In the genomic region with DNA sequence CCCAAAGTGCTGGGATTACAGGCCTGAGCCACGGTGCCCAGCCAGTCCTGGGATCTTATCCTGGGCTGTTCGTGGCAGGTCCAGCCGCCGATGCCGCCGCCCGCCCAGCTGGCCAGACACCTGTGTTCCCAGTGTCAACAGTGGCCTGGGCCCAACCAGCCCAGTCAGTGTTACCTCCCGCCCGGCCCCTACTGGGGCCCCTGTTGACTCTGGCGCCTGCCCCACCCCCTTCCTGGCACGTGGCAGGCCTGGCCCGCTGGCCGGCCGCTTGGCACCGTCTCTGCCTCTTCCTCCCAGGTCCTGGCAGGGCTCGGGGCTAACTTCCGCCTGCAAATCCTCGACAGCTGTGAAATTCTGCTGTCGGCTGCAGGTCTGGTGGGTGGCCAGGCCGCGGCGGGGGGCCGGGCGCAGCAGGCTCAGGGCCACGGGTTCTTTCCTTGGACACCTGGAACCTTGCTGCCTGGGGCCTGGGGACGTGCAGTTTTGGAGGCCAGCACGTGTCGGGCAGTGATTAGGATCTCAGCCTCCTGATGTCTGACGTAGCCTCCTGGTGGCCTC, we compare ENCODE assay signal across 8 cellular contexts. TPM values are rescaled to one million over a fixed set of nuclear protein-coding genes. Genes with fewer than 3 reads are reported as not detected.
A peak's percentile ranks its signal among the peaks of the same experiment; 100 is the strongest.
DNase-seq lines count a peak whose midpoint lies in the region; ATAC-seq and TF ChIP-seq lines count a peak whose summit lies in the region.

No MANE protein-coding gene starts in this region.

- H3K4me3 ChIP-seq in AG04450 (ENCODE audit: low read depth, low read length), result no peak overlapping the region
- peak overlapping the region in 3 of 4 donors; percentile 1 to 17 (median 9) for H3K4me3 ChIP-seq in esophagus muscularis mucosa

- H3K27ac Mint-ChIP-seq in glutamatergic neuron (ENCODE audit: unreplicated experiment), result no peak overlapping the region

- peaks cover 8% of the 10 kb centered on the region for H3K9me3 Mint-ChIP-seq in glutamatergic neuron (ENCODE audit: unreplicated experiment)

- H3K27me3 ChIP-seq in AG04450 (ENCODE audit: control insufficient read depth, insufficient read depth, low read length), result no peaks in the 10 kb centered on the region
- H3K27me3 ChIP-seq in esophagus muscularis mucosa, result no peaks in the 10 kb centered on the region

- TF ChIP-seq CTCF in AG04450 (IDR thresholded peaks at IDR 0.05; ENCODE audit: low read depth, low read length), result no peak
- TF ChIP-seq CTCF in esophagus muscularis mucosa (IDR thresholded peaks at IDR 0.05), result no peak
- no peak for TF ChIP-seq CTCF in glutamatergic neuron (IDR thresholded peaks at IDR 0.05; ENCODE audit: partially characterized antibody, unreplicated experiment)

- H3K27me3 Mint-ChIP-seq in glutamatergic neuron (ENCODE audit: unreplicated experiment), result peaks cover 14% of the 10 kb centered on the region

- peaks cover 0 to 20% (median 3%) of the 10 kb centered on the region in 4 donors for H3K36me3 ChIP-seq in esophagus muscularis mucosa

- no peak for ATAC-seq in HG03025 (IDR thresholded peaks at IDR 0.05; ENCODE audit: low FRiP score, unreplicated experiment)
- no peak for ATAC-seq in GM19467 (IDR thresholded peaks at IDR 0.05; ENCODE audit: unreplicated experiment)

- under 1% methylated on average over 15 of the region's 29 CpGs for WGBS in esophagus muscularis mucosa

- TF ChIP-seq POLR2A in esophagus muscularis mucosa (IDR thresholded peaks at IDR 0.05; ENCODE audit: low read depth), result no peak

- H3K27ac ChIP-seq in AG04450 (ENCODE audit: low read depth, low read length), result peak overlapping the region; percentile 52
- H3K27ac ChIP-seq in esophagus muscularis mucosa (replicated peaks in 1 of 4), result peak overlapping the region; percentile 50 to 80 (median 77)

- H3K4me1 ChIP-seq in esophagus muscularis mucosa, result peaks cover 31 to 43% (median 40%) of the 10 kb centered on the region in 4 donors

- peaks cover 6% of the 10 kb centered on the region for H3K36me3 Mint-ChIP-seq in glutamatergic neuron (ENCODE audit: unreplicated experiment)

- POLR2A ChIA-PET in AG04450 (lab: Yijun Ruan, JAX), result no interaction called here

- H3K4me1 Mint-ChIP-seq in glutamatergic neuron (ENCODE audit: low read depth, unreplicated experiment), result peaks cover 14% of the 10 kb centered on the region

- TF ChIP-seq EP300 in esophagus muscularis mucosa (IDR thresholded peaks at IDR 0.05), result no peak

- H3K4me3 Mint-ChIP-seq in glutamatergic neuron (ENCODE audit: unreplicated experiment), result no peak overlapping the region

- DNase-seq in AG04450 (ENCODE audit: low read depth, low spot score) (no peak), NCI-H446 treated with DMSO at 0.1 percent for 48 hours (lab: John Stamatoyannopoulos, UW) (peak; percentile 83), esophagus muscularis mucosa (ENCODE audit: extremely low spot score) (peak; percentile 97), myocyte (ENCODE audit: low read depth) (peak; percentile 73), NCI-H1436 treated with DMSO at 0.1 percent for 48 hours (lab: John Stamatoyannopoulos, UW) (no peak), glutamatergic neuron (no peak)

- intact Hi-C loops in esophagus muscularis mucosa (cut with DNase I), result no loop called here

- CTCF ChIA-PET in AG04450 (lab: Charles Lee), result interaction anchor here (0.6 kb wide), 1 partner anchor 49 kb away, joined by 3 read pairs; no protein-coding TSS in a partner anchor

- peaks cover 7% of the 10 kb centered on the region; the same call in 1 of the 2 replicates for H3K9me3 ChIP-seq in AG04450 (ENCODE audit: control insufficient read depth, insufficient read depth, low read length)
- no peaks in the 10 kb centered on the region for H3K9me3 ChIP-seq in esophagus muscularis mucosa

RNA-seq across cellular contexts. Expression of a gene that starts 9.1 kb away (rescaled TPM):
- 7.6 and 12.2 TPM in 2 replicates for polyA plus RNA-seq in AG04450 (2011; rRNA removed)
- polyA minus RNA-seq in AG04450 (2011; rRNA and poly(A)+ RNA removed), result 29.7 and 32.4 TPM in 2 replicates
- total RNA-seq in esophagus muscularis mucosa (1 to 10 TPM; 2.9 to 8.4 (median 5.0) TPM), myocyte (3.2 and 3.5 TPM in 2 replicates), glutamatergic neuron (ENCODE audit: unreplicated experiment) (148 TPM)
- polyA plus RNA-seq in myocyte (2012), result 5.9 TPM

RNA-seq across cellular contexts. Expression of a gene that starts 17.8 kb away (rescaled TPM):
- polyA plus RNA-seq in AG04450 (2011; rRNA removed), result not detected in 2 replicates
- not detected in 2 replicates for polyA minus RNA-seq in AG04450 (2011; rRNA and poly(A)+ RNA removed)
- total RNA-seq in esophagus muscularis mucosa (not detected), myocyte (not detected in 2 replicates), glutamatergic neuron (ENCODE audit: unreplicated experiment) (not detected)
- polyA plus RNA-seq in myocyte (2012), result not detected

RNA-seq across cellular contexts. Expression of a gene that starts 21.9 kb away (rescaled TPM):
- 24.0 and 30.9 TPM in 2 replicates for polyA plus RNA-seq in AG04450 (2011; rRNA removed)
- 16.4 and 20.4 TPM in 2 replicates for polyA minus RNA-seq in AG04450 (2011; rRNA and poly(A)+ RNA removed)
- total RNA-seq in esophagus muscularis mucosa, result 10 to 100 TPM; 32.0 to 52.5 (median 40.0) TPM
- 51.8 and 53.6 TPM in 2 replicates for total RNA-seq in myocyte
- 55.9 TPM for polyA plus RNA-seq in myocyte (2012)
- total RNA-seq in glutamatergic neuron (ENCODE audit: unreplicated experiment), result 61.9 TPM

RNA-seq across cellular contexts. Expression of a gene that starts 41.7 kb away (rescaled TPM):
- not detected in 2 replicates for polyA plus RNA-seq in AG04450 (2011; rRNA removed)
- under 0.01 TPM in 1 of 2 replicates, not detected in the other for polyA minus RNA-seq in AG04450 (2011; rRNA and poly(A)+ RNA removed)
- not detected for total RNA-seq in esophagus muscularis mucosa
- not detected in 2 replicates for total RNA-seq in myocyte
- polyA plus RNA-seq in myocyte (2012), result not detected
- not detected for total RNA-seq in glutamatergic neuron (ENCODE audit: unreplicated experiment)

RNA-seq across cellular contexts. Expression of a gene that starts 42.0 kb away (rescaled TPM):
- polyA plus RNA-seq in AG04450 (2011; rRNA removed), result 22.7 and 31.7 TPM in 2 replicates
- 22.3 and 29.1 TPM in 2 replicates for polyA minus RNA-seq in AG04450 (2011; rRNA and poly(A)+ RNA removed)
- 10 to 100 TPM; 26.3 to 50.9 (median 37.2) TPM for total RNA-seq in esophagus muscularis mucosa
- total RNA-seq in myocyte, result 27.7 and 31.2 TPM in 2 replicates
- 32.8 TPM for polyA plus RNA-seq in myocyte (2012)
- 65.0 TPM for total RNA-seq in glutamatergic neuron (ENCODE audit: unreplicated experiment)

Comparison
In these comparisons a context has a peak if more than half of its experiments do, and no peak if none do; other contexts are left out.
1. DNase-seq: peak in NCI-H446 treated with DMSO at 0.1 percent for 48 hours (single experiment), esophagus muscularis mucosa (single experiment) and myocyte (single experiment); none in AG04450 (single experiment), NCI-H1436 treated with DMSO at 0.1 percent for 48 hours (single experiment) and glutamatergic neuron (single experiment).
2. RNA of a gene that starts 9.1 kb away (total RNA-seq): 148 TPM in glutamatergic neuron (single experiment); 2.9 to 8.4 TPM in esophagus muscularis mucosa and 3.2 to 3.5 TPM in myocyte; every median in the first group is over 10 times any median in the second.